14 cellular contexts compared by ENCODE assay signal in genomic region chr20:58542034-58542410, GRCh38. TPM values are rescaled to one million over a fixed set of nuclear protein-coding genes. Genes with fewer than 3 reads are reported as not detected.
DNase-seq lines count a peak whose midpoint lies in the region; ATAC-seq, FAIRE-seq and TF ChIP-seq lines count a peak whose summit lies in the region.
"Not testable (repeated sequence)": the region's sequence is repeated elsewhere in the genome, so short reads cannot be mapped to it uniquely, and the experiment has no call there.
"Had no signal": no experiment of that assay in that cellular context is flagged by ENCODE, and none has a peak within 500 bp of the region (broad histone marks: within the 10 kb centered on the region; RNA-seq: fewer than 3 reads in every experiment).

No MANE protein-coding gene starts in this region.

- intact Hi-C loops in activated CD8-positive, alpha-beta T cell treated with anti-CD3 and anti-CD28 coated beads for 36 hours (cut with micrococcal nuclease) = not testable (repeated sequence)

- TF ChIP-seq CTCF in RWPE1 (conservative IDR thresholded peaks at IDR 0.05; ENCODE audit: low read depth); activated CD8-positive, alpha-beta T cell treated with anti-CD3 and anti-CD28 coated beads for 36 hours (IDR thresholded peaks at IDR 0.05): not testable (repeated sequence)

- H3K9me3 Mint-ChIP-seq in activated CD8-positive, alpha-beta T cell treated with anti-CD3 and anti-CD28 coated beads for 36 hours = not testable (repeated sequence)

- POLR2A ChIA-PET in RWPE1 (lab: Yijun Ruan, JAX; ENCODE audit: low non-redundant PET) = interaction anchor here (0.6 kb wide), 1 partner anchor 33 kb away, joined by 4 read pairs; no protein-coding TSS in a partner anchor
- POLR2A ChIA-PET in activated CD8-positive, alpha-beta T cell treated with anti-CD3 and anti-CD28 coated beads for 36 hours (lab: Charles Lee) = not testable (repeated sequence)

- H3K4me1 Mint-ChIP-seq in activated CD8-positive, alpha-beta T cell treated with anti-CD3 and anti-CD28 coated beads for 36 hours (ENCODE audit: low read depth) = not testable (repeated sequence)

- not testable (repeated sequence) for H3K36me3 Mint-ChIP-seq in activated CD8-positive, alpha-beta T cell treated with anti-CD3 and anti-CD28 coated beads for 36 hours (ENCODE audit: low read depth)

- H3K27ac Mint-ChIP-seq in activated CD8-positive, alpha-beta T cell treated with anti-CD3 and anti-CD28 coated beads for 36 hours = not testable (repeated sequence)

- peak; percentile 68 for DNase-seq in Daoy (ENCODE audit: low read depth)
- DNase-seq in HTR-8/SVneo (ENCODE audit: insufficient read length, low spot score) = peak; percentile 67
- peak; percentile 38 for DNase-seq in RWPE1 (ENCODE audit: low spot score)
- DNase-seq in activated CD8-positive, alpha-beta T cell treated with anti-CD3 and anti-CD28 coated beads for 36 hours = peak; percentile 47
- DNase-seq in amniotic stem cell (lab: John Stamatoyannopoulos, UW) = peak; percentile 13
- DNase-seq in glomerular visceral epithelial cell (ENCODE audit: extremely low spot score) = peak; percentile 38
- DNase-seq in stimulated activated CD4-positive, alpha-beta T cell treated with anti-CD3 and anti-CD28 coated beads, Interleukin-15, amount 100 ng/mL, for 24 hours = peak; percentile 50
- DNase-seq in stimulated activated naive CD8-positive, alpha-beta T cell treated with anti-CD3 and anti-CD28 coated beads, Interleukin-15, Interleukin-2, amounts not matched to agents 100 U/mL and 50 U/mL, for 24 hours = peak; percentile 38

- H3K27ac ChIP-seq in RWPE1 = peak overlapping the region; percentile 63

- H3K4me3 Mint-ChIP-seq in activated CD8-positive, alpha-beta T cell treated with anti-CD3 and anti-CD28 coated beads for 36 hours = not testable (repeated sequence)

- peak; percentile 98 for FAIRE-seq in HTR-8/SVneo (lab: Jason Lieb, UNC)

- CTCF ChIA-PET in RWPE1 (lab: Yijun Ruan, JAX) = interaction anchor here (0.7 kb wide), 1 partner anchor 134 kb away, joined by 3 read pairs; no protein-coding TSS in a partner anchor
- CTCF ChIA-PET in activated CD8-positive, alpha-beta T cell treated with anti-CD3 and anti-CD28 coated beads for 36 hours (lab: Charles Lee) = not testable (repeated sequence)

- peak; percentile 51 for ATAC-seq in activated CD8-positive, alpha-beta T cell treated with anti-CD3 and anti-CD28 coated beads for 36 hours
- ATAC-seq in stimulated activated naive CD8-positive, alpha-beta T cell treated with anti-CD3 and anti-CD28 coated beads, Interleukin-15, Interleukin-2, amounts not matched to agents 100 U/mL and 50 U/mL, for 24 hours = peak; percentile 76

- H3K27me3 Mint-ChIP-seq in activated CD8-positive, alpha-beta T cell treated with anti-CD3 and anti-CD28 coated beads for 36 hours = not testable (repeated sequence)

RNA-seq across cellular contexts. Expression of gene APCDD1L, which starts 26.8 kb away (rescaled TPM):
- 2.8 and 3.2 TPM in 2 replicates for total RNA-seq in Daoy (2014; rRNA removed; shearing (Covaris generic))
- total RNA-seq in activated CD8-positive, alpha-beta T cell treated with anti-CD3 and anti-CD28 coated beads for 36 hours = not detected
- total RNA-seq: activated B cell treated with CpG ODN at 0.5 μM for 24 hours; activated CD8-positive, alpha-beta memory T cell treated with anti-CD3 and anti-CD28 coated beads, Interleukin-2, amount 10 ng/mL, durations not matched to agents 7 days and 5 days; CD8-positive, alpha-beta memory T cell; HepG2; OCI-LY7; T-helper 2 cell treated with Interferon-gamma antibody and Interleukin-4, amounts not matched to agents 100 ng/mL and 5 ng/mL, for 36 hours had no signal

Comparison
In these comparisons a context has a peak if more than half of its experiments do, and no peak if none do; other contexts are left out.
1. Peak in every context shown above with its lines: DNase-seq, ATAC-seq and H3K27ac ChIP-seq.
2. DNase-seq: peak in every context shown above with its lines; median percentile 68 in Daoy; 67 in HTR-8/SVneo; 50 in stimulated activated CD4-positive, alpha-beta T cell treated with anti-CD3 and anti-CD28 coated beads, Interleukin-15, amount 100 ng/mL, for 24 hours; 47 in activated CD8-positive, alpha-beta T cell treated with anti-CD3 and anti-CD28 coated beads for 36 hours; 38 in RWPE1; 38 in glomerular visceral epithelial cell; 38 in stimulated activated naive CD8-positive, alpha-beta T cell treated with anti-CD3 and anti-CD28 coated beads, Interleukin-15, Interleukin-2, amounts not matched to agents 100 U/mL and 50 U/mL, for 24 hours; 13 in amniotic stem cell.